In the genomic region with DNA sequence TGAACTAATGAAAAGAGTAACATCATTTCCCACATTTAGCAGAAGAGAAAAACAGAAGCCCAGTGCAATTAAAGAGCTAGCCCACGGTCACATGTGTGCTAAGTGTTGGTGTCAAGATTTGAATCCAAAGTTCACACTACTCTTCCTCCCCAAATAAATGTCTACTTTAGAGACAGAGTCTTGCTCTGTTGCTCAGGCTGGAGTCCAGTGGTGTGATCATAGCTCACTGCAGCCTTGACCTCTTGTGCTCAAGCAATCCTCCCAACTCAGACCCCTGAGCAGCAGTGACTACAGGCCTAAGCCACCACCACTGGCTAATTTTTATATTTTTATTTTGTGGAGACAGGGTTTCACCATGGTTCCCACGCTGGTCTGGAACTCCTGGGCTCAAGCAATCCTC, we compare ENCODE assay signal across 1 cellular context.
TF ChIP-seq lines count a peak whose summit lies in the region.

No MANE protein-coding gene starts in this region.

TF ChIP-seq in HepG2, 621 proteins besides CTCF, POLR2A, EP300 and RAD21:
- TF ChIP-seq, protein P1, sequence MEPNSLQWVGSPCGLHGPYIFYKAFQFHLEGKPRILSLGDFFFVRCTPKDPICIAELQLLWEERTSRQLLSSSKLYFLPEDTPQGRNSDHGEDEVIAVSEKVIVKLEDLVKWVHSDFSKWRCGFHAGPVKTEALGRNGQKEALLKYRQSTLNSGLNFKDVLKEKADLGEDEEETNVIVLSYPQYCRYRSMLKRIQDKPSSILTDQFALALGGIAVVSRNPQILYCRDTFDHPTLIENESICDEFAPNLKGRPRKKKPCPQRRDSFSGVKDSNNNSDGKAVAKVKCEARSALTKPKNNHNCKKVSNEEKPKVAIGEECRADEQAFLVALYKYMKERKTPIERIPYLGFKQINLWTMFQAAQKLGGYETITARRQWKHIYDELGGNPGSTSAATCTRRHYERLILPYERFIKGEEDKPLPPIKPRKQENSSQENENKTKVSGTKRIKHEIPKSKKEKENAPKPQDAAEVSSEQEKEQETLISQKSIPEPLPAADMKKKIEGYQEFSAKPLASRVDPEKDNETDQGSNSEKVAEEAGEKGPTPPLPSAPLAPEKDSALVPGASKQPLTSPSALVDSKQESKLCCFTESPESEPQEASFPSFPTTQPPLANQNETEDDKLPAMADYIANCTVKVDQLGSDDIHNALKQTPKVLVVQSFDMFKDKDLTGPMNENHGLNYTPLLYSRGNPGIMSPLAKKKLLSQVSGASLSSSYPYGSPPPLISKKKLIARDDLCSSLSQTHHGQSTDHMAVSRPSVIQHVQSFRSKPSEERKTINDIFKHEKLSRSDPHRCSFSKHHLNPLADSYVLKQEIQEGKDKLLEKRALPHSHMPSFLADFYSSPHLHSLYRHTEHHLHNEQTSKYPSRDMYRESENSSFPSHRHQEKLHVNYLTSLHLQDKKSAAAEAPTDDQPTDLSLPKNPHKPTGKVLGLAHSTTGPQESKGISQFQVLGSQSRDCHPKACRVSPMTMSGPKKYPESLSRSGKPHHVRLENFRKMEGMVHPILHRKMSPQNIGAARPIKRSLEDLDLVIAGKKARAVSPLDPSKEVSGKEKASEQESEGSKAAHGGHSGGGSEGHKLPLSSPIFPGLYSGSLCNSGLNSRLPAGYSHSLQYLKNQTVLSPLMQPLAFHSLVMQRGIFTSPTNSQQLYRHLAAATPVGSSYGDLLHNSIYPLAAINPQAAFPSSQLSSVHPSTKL (CRISPR knock-in tag; IDR thresholded peaks at IDR 0.05), result peak; percentile 59
- TF ChIP-seq, protein P2, sequence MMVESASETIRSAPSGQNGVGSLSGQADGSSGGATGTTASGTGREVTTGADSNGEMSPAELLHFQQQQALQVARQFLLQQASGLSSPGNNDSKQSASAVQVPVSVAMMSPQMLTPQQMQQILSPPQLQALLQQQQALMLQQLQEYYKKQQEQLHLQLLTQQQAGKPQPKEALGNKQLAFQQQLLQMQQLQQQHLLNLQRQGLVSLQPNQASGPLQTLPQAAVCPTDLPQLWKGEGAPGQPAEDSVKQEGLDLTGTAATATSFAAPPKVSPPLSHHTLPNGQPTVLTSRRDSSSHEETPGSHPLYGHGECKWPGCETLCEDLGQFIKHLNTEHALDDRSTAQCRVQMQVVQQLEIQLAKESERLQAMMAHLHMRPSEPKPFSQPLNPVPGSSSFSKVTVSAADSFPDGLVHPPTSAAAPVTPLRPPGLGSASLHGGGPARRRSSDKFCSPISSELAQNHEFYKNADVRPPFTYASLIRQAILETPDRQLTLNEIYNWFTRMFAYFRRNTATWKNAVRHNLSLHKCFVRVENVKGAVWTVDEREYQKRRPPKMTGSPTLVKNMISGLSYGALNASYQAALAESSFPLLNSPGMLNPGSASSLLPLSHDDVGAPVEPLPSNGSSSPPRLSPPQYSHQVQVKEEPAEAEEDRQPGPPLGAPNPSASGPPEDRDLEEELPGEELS (CRISPR knock-in tag; IDR thresholded peaks at IDR 0.05), result 0 out of 2 replicates have a peak, but pooled peaks have one; percentile 10
- TF ChIP-seq SIN3B (IDR thresholded peaks at IDR 0.05; ENCODE audit: low read length) (no peak), RARA (CRISPR knock-in tag; IDR thresholded peaks at IDR 0.05) (peak; percentile 37; the same call in 1 of the 2 replicates), ZNF274 (CRISPR knock-in tag; IDR thresholded peaks at IDR 0.05) (no peak), ZNF766 (CRISPR knock-in tag; IDR thresholded peaks at IDR 0.05; ENCODE audit: borderline replicate concordance) (no peak), SMARCC2 (IDR thresholded peaks at IDR 0.05) (no peak), NFKBIZ (CRISPR knock-in tag; IDR thresholded peaks at IDR 0.05) (no peak), ZNF644 (CRISPR knock-in tag; IDR thresholded peaks at IDR 0.05; ENCODE audit: low read depth) (0 out of 2 replicates have a peak, but pooled peaks have one; percentile 28), SALL1 (CRISPR knock-in tag; IDR thresholded peaks at IDR 0.05) (peak; percentile 32; the same call in 1 of the 2 replicates), HNF4A (CRISPR knock-in tag; IDR thresholded peaks at IDR 0.05) (peak; percentile 77), GATAD2A (CRISPR knock-in tag; IDR thresholded peaks at IDR 0.05) (peak; percentile 59), ZNF607 (CRISPR knock-in tag; IDR thresholded peaks at IDR 0.05; ENCODE audit: borderline replicate concordance) (no peak), TBX2 (CRISPR knock-in tag; IDR thresholded peaks at IDR 0.05; ENCODE audit: borderline replicate concordance) (peak; percentile 33; the same call in 1 of the 2 replicates), HNF4G (IDR thresholded peaks at IDR 0.05; ENCODE audit: borderline replicate concordance, low read depth, low read length) (0 out of 2 replicates have a peak, but pooled peaks have one; percentile 24), HNF4G (CRISPR knock-in tag; IDR thresholded peaks at IDR 0.05; ENCODE audit: borderline replicate concordance, low read depth) (no peak), NR2F6 (IDR thresholded peaks at IDR 0.05) (peak; percentile 44; the same call in 1 of the 2 replicates), NR2F6 (CRISPR knock-in tag; IDR thresholded peaks at IDR 0.05) (peak; percentile 75), NR2F1 (CRISPR knock-in tag; IDR thresholded peaks at IDR 0.05) (peak in 1 of 2 experiments; percentile 39; a peak in 1 of 4 replicates), CCAR2 (optimal IDR thresholded peaks at IDR 0.05; ENCODE audit: low read depth, low read length) (no peak)
- TF ChIP-seq, protein P3, sequence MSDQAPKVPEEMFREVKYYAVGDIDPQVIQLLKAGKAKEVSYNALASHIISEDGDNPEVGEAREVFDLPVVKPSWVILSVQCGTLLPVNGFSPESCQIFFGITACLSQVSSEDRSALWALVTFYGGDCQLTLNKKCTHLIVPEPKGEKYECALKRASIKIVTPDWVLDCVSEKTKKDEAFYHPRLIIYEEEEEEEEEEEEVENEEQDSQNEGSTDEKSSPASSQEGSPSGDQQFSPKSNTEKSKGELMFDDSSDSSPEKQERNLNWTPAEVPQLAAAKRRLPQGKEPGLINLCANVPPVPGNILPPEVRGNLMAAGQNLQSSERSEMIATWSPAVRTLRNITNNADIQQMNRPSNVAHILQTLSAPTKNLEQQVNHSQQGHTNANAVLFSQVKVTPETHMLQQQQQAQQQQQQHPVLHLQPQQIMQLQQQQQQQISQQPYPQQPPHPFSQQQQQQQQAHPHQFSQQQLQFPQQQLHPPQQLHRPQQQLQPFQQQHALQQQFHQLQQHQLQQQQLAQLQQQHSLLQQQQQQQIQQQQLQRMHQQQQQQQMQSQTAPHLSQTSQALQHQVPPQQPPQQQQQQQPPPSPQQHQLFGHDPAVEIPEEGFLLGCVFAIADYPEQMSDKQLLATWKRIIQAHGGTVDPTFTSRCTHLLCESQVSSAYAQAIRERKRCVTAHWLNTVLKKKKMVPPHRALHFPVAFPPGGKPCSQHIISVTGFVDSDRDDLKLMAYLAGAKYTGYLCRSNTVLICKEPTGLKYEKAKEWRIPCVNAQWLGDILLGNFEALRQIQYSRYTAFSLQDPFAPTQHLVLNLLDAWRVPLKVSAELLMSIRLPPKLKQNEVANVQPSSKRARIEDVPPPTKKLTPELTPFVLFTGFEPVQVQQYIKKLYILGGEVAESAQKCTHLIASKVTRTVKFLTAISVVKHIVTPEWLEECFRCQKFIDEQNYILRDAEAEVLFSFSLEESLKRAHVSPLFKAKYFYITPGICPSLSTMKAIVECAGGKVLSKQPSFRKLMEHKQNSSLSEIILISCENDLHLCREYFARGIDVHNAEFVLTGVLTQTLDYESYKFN (CRISPR knock-in tag; conservative IDR thresholded peaks at IDR 0.05), result 0 out of 2 replicates have a peak, but pooled peaks have one; percentile 13
- TF ChIP-seq, protein P4, sequence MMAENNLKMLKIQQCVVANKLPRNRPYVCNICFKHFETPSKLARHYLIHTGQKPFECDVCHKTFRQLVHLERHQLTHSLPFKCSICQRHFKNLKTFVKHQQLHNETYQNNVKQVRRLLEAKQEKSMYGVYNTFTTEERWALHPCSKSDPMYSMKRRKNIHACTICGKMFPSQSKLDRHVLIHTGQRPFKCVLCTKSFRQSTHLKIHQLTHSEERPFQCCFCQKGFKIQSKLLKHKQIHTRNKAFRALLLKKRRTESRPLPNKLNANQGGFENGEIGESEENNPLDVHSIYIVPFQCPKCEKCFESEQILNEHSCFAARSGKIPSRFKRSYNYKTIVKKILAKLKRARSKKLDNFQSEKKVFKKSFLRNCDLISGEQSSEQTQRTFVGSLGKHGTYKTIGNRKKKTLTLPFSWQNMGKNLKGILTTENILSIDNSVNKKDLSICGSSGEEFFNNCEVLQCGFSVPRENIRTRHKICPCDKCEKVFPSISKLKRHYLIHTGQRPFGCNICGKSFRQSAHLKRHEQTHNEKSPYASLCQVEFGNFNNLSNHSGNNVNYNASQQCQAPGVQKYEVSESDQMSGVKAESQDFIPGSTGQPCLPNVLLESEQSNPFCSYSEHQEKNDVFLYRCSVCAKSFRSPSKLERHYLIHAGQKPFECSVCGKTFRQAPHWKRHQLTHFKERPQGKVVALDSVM (CRISPR knock-in tag; IDR thresholded peaks at IDR 0.05), result peak; percentile 13; the same call in 1 of the 2 replicates
- TF ChIP-seq, protein P5, sequence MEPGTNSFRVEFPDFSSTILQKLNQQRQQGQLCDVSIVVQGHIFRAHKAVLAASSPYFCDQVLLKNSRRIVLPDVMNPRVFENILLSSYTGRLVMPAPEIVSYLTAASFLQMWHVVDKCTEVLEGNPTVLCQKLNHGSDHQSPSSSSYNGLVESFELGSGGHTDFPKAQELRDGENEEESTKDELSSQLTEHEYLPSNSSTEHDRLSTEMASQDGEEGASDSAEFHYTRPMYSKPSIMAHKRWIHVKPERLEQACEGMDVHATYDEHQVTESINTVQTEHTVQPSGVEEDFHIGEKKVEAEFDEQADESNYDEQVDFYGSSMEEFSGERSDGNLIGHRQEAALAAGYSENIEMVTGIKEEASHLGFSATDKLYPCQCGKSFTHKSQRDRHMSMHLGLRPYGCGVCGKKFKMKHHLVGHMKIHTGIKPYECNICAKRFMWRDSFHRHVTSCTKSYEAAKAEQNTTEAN (CRISPR knock-in tag; conservative IDR thresholded peaks at IDR 0.05), result 0 out of 2 replicates have a peak, but pooled peaks have one; percentile 42
